Comparison of ENCODE assay signal across 8 cellular contexts in the genomic region with DNA sequence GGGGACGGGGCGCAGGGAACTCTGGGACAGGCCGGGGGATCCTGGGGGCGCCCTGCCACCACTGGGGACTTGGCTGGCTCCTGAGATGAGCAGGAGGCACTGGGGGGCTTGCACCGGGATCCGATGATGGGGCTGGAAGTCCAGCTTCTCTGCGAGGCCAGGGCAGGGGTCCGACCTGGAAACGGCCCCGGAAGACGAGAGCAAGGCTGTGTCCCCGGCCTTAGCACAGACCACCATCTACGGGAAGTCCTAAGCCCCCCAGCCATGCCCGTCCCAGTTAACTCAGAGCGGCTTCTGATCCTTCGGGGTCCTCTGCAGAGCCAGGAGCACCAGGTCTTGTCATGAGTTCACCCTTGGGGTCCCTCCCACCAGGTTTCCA. TPM values are rescaled to one million over a fixed set of nuclear protein-coding genes. Genes with fewer than 3 reads are reported as not detected.
DNase-seq lines count a peak whose midpoint lies in the region; ATAC-seq and TF ChIP-seq lines count a peak whose summit lies in the region.

No MANE protein-coding gene starts in this region.

- peak overlapping the region; percentile 76 for H3K9ac ChIP-seq in iPS-18a (ENCODE audit: low read length)

- no peaks in the 10 kb centered on the region for H3K9me3 Mint-ChIP-seq in activated T-cell treated with anti-CD3 and anti-CD28 coated beads, Interleukin-2, amount 50 U/mL, for 72 hours
- H3K9me3 Mint-ChIP-seq in type B pancreatic cell = no peaks in the 10 kb centered on the region

- peak overlapping the region; percentile 73 for H3K4me3 ChIP-seq in left ventricle myocardium inferior
- H3K4me3 ChIP-seq in iPS-18a (ENCODE audit: low read length) = peak overlapping the region; percentile 80

- no peak for TF ChIP-seq CTCF in left ventricle myocardium inferior (IDR thresholded peaks at IDR 0.05; ENCODE audit: borderline replicate concordance)
- TF ChIP-seq CTCF in type B pancreatic cell (conservative IDR thresholded peaks at IDR 0.05) = no peak

- peak overlapping the region; percentile 68 for H3K27ac Mint-ChIP-seq in activated T-cell treated with anti-CD3 and anti-CD28 coated beads, Interleukin-2, amount 50 U/mL, for 72 hours
- no peak overlapping the region for H3K27ac Mint-ChIP-seq in type B pancreatic cell

- intact Hi-C loops in left ventricle myocardium inferior (cut with micrococcal nuclease) = no loop called here
- intact Hi-C loops in Right ventricle myocardium inferior (cut with DNase I) = no loop called here

- H3K27me3 ChIP-seq in left ventricle myocardium inferior (ENCODE audit: low read depth) (no peaks in the 10 kb centered on the region), iPS-18a (ENCODE audit: control insufficient read depth, insufficient read depth, low read length) (no peaks in the 10 kb centered on the region)

- H3K9me3 ChIP-seq in left ventricle myocardium inferior (replicated peaks) = no peaks in the 10 kb centered on the region
- no peaks in the 10 kb centered on the region for H3K9me3 ChIP-seq in iPS-18a (ENCODE audit: control insufficient read depth, low read depth, low read length)

- H3K4me1 ChIP-seq in left ventricle myocardium inferior (peaks cover 25% of the 10 kb centered on the region), iPS-18a (ENCODE audit: control insufficient read depth, low read depth, low read length) (peaks cover 5% of the 10 kb centered on the region)

- peaks cover 34% of the 10 kb centered on the region for H3K4me1 Mint-ChIP-seq in activated T-cell treated with anti-CD3 and anti-CD28 coated beads, Interleukin-2, amount 50 U/mL, for 72 hours (ENCODE audit: low read depth)
- H3K4me1 Mint-ChIP-seq in type B pancreatic cell (ENCODE audit: unreplicated experiment) = no peaks in the 10 kb centered on the region

- H3K4me3 Mint-ChIP-seq in activated T-cell treated with anti-CD3 and anti-CD28 coated beads, Interleukin-2, amount 50 U/mL, for 72 hours = peak overlapping the region; percentile 84 to 86
- peak overlapping the region; percentile 83 for H3K4me3 Mint-ChIP-seq in type B pancreatic cell

- ATAC-seq in Right ventricle myocardium inferior (no peak), GM21423 (IDR thresholded peaks at IDR 0.05; ENCODE audit: unreplicated experiment) (no peak), HG02884 (IDR thresholded peaks at IDR 0.05; ENCODE audit: unreplicated experiment) (no peak)
- ATAC-seq in activated T-cell treated with anti-CD3 and anti-CD28 coated beads, Interleukin-2, amount 50 U/mL, for 72 hours (replicated peaks in 1 of 2) = no peak

- peaks cover 5% of the 10 kb centered on the region for H3K36me3 ChIP-seq in left ventricle myocardium inferior
- H3K36me3 ChIP-seq in iPS-18a (ENCODE audit: control insufficient read depth, low read depth, low read length) = peaks cover 44% of the 10 kb centered on the region

- no peak for DNase-seq in left ventricle myocardium inferior
- DNase-seq in Right ventricle myocardium inferior (ENCODE audit: missing footprints) = no peak
- no peak for DNase-seq in activated T-cell treated with anti-CD3 and anti-CD28 coated beads, Interleukin-2, amount 50 U/mL, for 72 hours
- DNase-seq in type B pancreatic cell (ENCODE audit: extremely low spot score, unreplicated experiment) = no peak
- no peak for DNase-seq in C1 segment of cervical spinal cord (lab: John Stamatoyannopoulos, UW)

- no peaks in the 10 kb centered on the region for H3K27me3 Mint-ChIP-seq in activated T-cell treated with anti-CD3 and anti-CD28 coated beads, Interleukin-2, amount 50 U/mL, for 72 hours (ENCODE audit: low read depth)
- no peaks in the 10 kb centered on the region for H3K27me3 Mint-ChIP-seq in type B pancreatic cell

- H3K27ac ChIP-seq in left ventricle myocardium inferior (replicated peaks) = no peak overlapping the region
- no peak overlapping the region for H3K27ac ChIP-seq in iPS-18a (ENCODE audit: low read length)

- no peaks in the 10 kb centered on the region for H3K36me3 Mint-ChIP-seq in activated T-cell treated with anti-CD3 and anti-CD28 coated beads, Interleukin-2, amount 50 U/mL, for 72 hours (ENCODE audit: insufficient read depth in 2 of 2)
- H3K36me3 Mint-ChIP-seq in type B pancreatic cell = no peaks in the 10 kb centered on the region

RNA-seq across cellular contexts. Expression of a gene that starts 0.6 kb away (rescaled TPM):
- total RNA-seq in left ventricle myocardium inferior (0.63 TPM), Right ventricle myocardium inferior (0.65 TPM), type B pancreatic cell (ENCODE audit: low replicate concordance) (17.7 and 36.8 TPM in 2 replicates)
- total RNA-seq in activated T-cell treated with anti-CD3 and anti-CD28 coated beads, Interleukin-2, amount 50 U/mL, for 72 hours = 100 to 1,000 TPM; 167 to 172 TPM

RNA-seq across cellular contexts. Expression of a gene that starts 7.6 kb away (rescaled TPM):
- total RNA-seq in left ventricle myocardium inferior (39.2 TPM), Right ventricle myocardium inferior (45.3 TPM), type B pancreatic cell (ENCODE audit: low replicate concordance) (116 and 153 TPM in 2 replicates)
- total RNA-seq in activated T-cell treated with anti-CD3 and anti-CD28 coated beads, Interleukin-2, amount 50 U/mL, for 72 hours = 100 to 1,000 TPM; 116 to 139 TPM

RNA-seq across cellular contexts. Expression of a gene that starts 19.1 kb away (rescaled TPM):
- total RNA-seq in left ventricle myocardium inferior = 17.1 TPM
- total RNA-seq in Right ventricle myocardium inferior = 18.1 TPM
- 100 to 1,000 TPM in 1 of 2 donors, 10 to 100 TPM in 1; 94.1 to 141 TPM for total RNA-seq in activated T-cell treated with anti-CD3 and anti-CD28 coated beads, Interleukin-2, amount 50 U/mL, for 72 hours
- total RNA-seq in type B pancreatic cell (ENCODE audit: low replicate concordance) = 33.3 and 94.7 TPM in 2 replicates

RNA-seq across cellular contexts. Expression of a gene that starts 52.6 kb away (rescaled TPM):
- total RNA-seq in left ventricle myocardium inferior (15.5 TPM), Right ventricle myocardium inferior (15.8 TPM), type B pancreatic cell (ENCODE audit: low replicate concordance) (30.2 and 32.5 TPM in 2 replicates)
- 10 to 100 TPM; 26.1 to 31.7 TPM for total RNA-seq in activated T-cell treated with anti-CD3 and anti-CD28 coated beads, Interleukin-2, amount 50 U/mL, for 72 hours

RNA-seq across cellular contexts. Expression of a gene that starts 52.8 kb away (rescaled TPM):
- total RNA-seq in left ventricle myocardium inferior = 52.7 TPM
- total RNA-seq in Right ventricle myocardium inferior = 58.7 TPM
- 10 to 100 TPM; 32.0 to 35.2 TPM for total RNA-seq in activated T-cell treated with anti-CD3 and anti-CD28 coated beads, Interleukin-2, amount 50 U/mL, for 72 hours
- 80.4 and 91.4 TPM in 2 replicates for total RNA-seq in type B pancreatic cell (ENCODE audit: low replicate concordance)

Comparison
In these comparisons a context has a peak if more than half of its experiments do, and no peak if none do; other contexts are left out.
1. RNA of a gene that starts 0.6 kb away (total RNA-seq): 167 to 172 TPM in activated T-cell treated with anti-CD3 and anti-CD28 coated beads, Interleukin-2, amount 50 U/mL, for 72 hours and 17.7 to 36.8 TPM in type B pancreatic cell; 0.65 TPM in Right ventricle myocardium inferior (single experiment) and 0.63 TPM in left ventricle myocardium inferior (single experiment); every median in the first group is over 10 times any median in the second.